In the genomic region with DNA sequence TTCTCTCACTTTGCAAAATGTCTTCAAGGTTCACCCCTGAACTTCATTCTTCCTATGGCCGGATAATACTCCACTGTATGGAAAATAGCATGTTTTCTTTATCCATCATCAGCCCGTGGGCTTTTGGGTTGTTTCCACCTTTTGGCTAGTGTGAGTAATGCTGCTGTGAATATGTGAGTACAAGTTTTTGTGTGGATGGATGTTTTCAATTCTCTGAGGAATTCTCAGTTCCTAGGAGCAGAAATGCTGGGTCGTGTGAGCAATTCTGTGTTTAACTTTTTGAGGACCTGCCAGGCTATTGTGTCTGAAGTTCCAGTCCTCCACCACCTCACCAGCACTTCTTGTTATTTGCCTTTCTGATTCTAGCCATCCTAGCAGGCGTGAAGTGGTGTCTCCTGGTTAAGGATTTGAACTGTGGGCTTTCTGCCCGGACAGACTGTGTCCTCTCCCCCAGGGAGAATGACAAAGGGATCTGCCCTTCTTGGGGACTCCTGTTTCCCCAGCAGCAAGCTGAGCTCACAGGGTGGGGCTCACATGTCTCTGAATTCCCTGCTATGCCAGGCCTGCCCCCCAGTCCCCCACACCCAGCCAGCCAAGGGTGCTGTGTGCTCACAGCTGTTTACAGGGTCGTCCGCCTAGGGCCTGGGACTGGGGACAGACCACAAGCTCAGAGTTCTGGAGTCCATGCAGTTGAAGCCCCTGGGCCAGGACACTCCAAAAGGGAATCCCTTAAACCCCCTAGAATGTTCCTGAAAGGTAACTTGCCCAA, we compare ENCODE assay signal across 16 cellular contexts.
DNase-seq lines count a peak whose midpoint lies in the region; ATAC-seq and TF ChIP-seq lines count a peak whose summit lies in the region.
"Had no signal": no experiment of that assay in that cellular context is flagged by ENCODE, and none has a peak within 500 bp of the region (broad histone marks: within the 10 kb centered on the region; RNA-seq: fewer than 3 reads in every experiment).

No MANE protein-coding gene starts in this region.

- H3K4ac ChIP-seq in neuronal stem cell (ENCODE audit: low read length) (no peak overlapping the region), H9 (ENCODE audit: low read depth, low read length) (no peak overlapping the region)

- no peak overlapping the region for H3K56ac ChIP-seq in H9 (ENCODE audit: insufficient read length, low read depth, low read length)

- H3K27me3 ChIP-seq in neuronal stem cell (ENCODE audit: control insufficient read depth in 3 of 3, insufficient read depth in 3 of 3, low read depth in 1 of 3, low read length in 3 of 3) (no peaks in the 10 kb centered on the region), H9 (ENCODE audit: insufficient read depth, low read length) (no peaks in the 10 kb centered on the region)
- H3K27me3 ChIP-seq: BLaER1, pancreas, SJCRH30 had no signal

- H3K4me3 Mint-ChIP-seq in endothelial cell (ENCODE audit: unreplicated experiment), result peak overlapping the region; percentile 17
- H3K4me3 Mint-ChIP-seq in activated T-cell treated with anti-CD3 and anti-CD28 coated beads, Interleukin-2, amount 50 U/mL, for 72 hours, result no peak overlapping the region
- H3K4me3 Mint-ChIP-seq in H9, result no peak overlapping the region
- H3K4me3 Mint-ChIP-seq: effector memory CD8-positive, alpha-beta T cell had no signal

- H3K9me3 Mint-ChIP-seq in endothelial cell (ENCODE audit: unreplicated experiment) (no peaks in the 10 kb centered on the region), H9 (no peaks in the 10 kb centered on the region)
- H3K9me3 Mint-ChIP-seq in activated T-cell treated with anti-CD3 and anti-CD28 coated beads, Interleukin-2, amount 50 U/mL, for 72 hours, result peaks cover 0 to 2% of the 10 kb centered on the region in 2 donors
- H3K9me3 Mint-ChIP-seq: effector memory CD8-positive, alpha-beta T cell had no signal

- H3K18ac ChIP-seq in neuronal stem cell (ENCODE audit: low read length), result peak overlapping the region; percentile 29
- H3K18ac ChIP-seq in H9 (ENCODE audit: insufficient read length, low read depth, low read length), result no peak overlapping the region

- H2BK20ac ChIP-seq in H9 (ENCODE audit: low read depth, low read length, poor library complexity, severe bottlenecking), result no peak overlapping the region

- H3K4me1 Mint-ChIP-seq in endothelial cell (ENCODE audit: unreplicated experiment), result peaks cover 2% of the 10 kb centered on the region
- no peaks in the 10 kb centered on the region for H3K4me1 Mint-ChIP-seq in activated T-cell treated with anti-CD3 and anti-CD28 coated beads, Interleukin-2, amount 50 U/mL, for 72 hours (ENCODE audit: low read depth)
- H3K4me1 Mint-ChIP-seq in H9, result peaks cover 33 to 54% of the 10 kb centered on the region in 2 experiments

- no peaks in the 10 kb centered on the region for H3K36me3 ChIP-seq in neuronal stem cell (replicated peaks in 1 of 2; ENCODE audit: control insufficient read depth in 2 of 2, insufficient read depth in 2 of 2, low read length in 2 of 2)
- H3K36me3 ChIP-seq: BLaER1, pancreas had no signal

- H2AFZ ChIP-seq in neuronal stem cell (ENCODE audit: low read length) (no peak overlapping the region), H9 (ENCODE audit: low read length) (no peak overlapping the region)

- H4K5ac ChIP-seq in H9 (ENCODE audit: insufficient read length, low read depth, low read length), result no peak overlapping the region

- no peak overlapping the region for H3K27ac ChIP-seq in neuronal stem cell (replicated peaks; ENCODE audit: low read length)
- H3K27ac ChIP-seq in H9 (ENCODE audit: insufficient read length, low read depth, low read length), result no peak overlapping the region
- H3K27ac ChIP-seq: BLaER1, SJCRH30, VCaP had no signal

- H3K23ac ChIP-seq in neuronal stem cell (ENCODE audit: low read depth, low read length, poor library complexity), result no peak overlapping the region
- H3K23ac ChIP-seq in H9 (ENCODE audit: insufficient read length, low read depth, low read length), result no peak overlapping the region

- H4K91ac ChIP-seq in neuronal stem cell (ENCODE audit: low read depth, low read length, poor library complexity) (no peak overlapping the region), H9 (ENCODE audit: insufficient read length, low read depth, low read length) (no peak overlapping the region)

- H3T11ph ChIP-seq in H9 (ENCODE audit: low read length), result no peak overlapping the region

- H3K79me1 ChIP-seq in neuronal stem cell (ENCODE audit: low read depth, low read length), result no peaks in the 10 kb centered on the region
- H3K79me1 ChIP-seq in H9 (ENCODE audit: insufficient read depth, low read depth, low read length, poor library complexity, severe bottlenecking), result no peaks in the 10 kb centered on the region

- H3K79me2 ChIP-seq in H9 (ENCODE audit: insufficient read depth, low read length), result no peaks in the 10 kb centered on the region; the same call in 1 of the 2 replicates

- no peak for TF ChIP-seq CTCF in endothelial cell (IDR thresholded peaks at IDR 0.05; ENCODE audit: unreplicated experiment)
- TF ChIP-seq CTCF in H9 (conservative IDR thresholded peaks at IDR 0.05), result no peak

- no peak for ATAC-seq in activated T-cell treated with anti-CD3 and anti-CD28 coated beads, Interleukin-2, amount 50 U/mL, for 72 hours (replicated peaks in 1 of 2)
- ATAC-seq in HG02981 (IDR thresholded peaks at IDR 0.05; ENCODE audit: unreplicated experiment), result no peak
- ATAC-seq: effector memory CD8-positive, alpha-beta T cell had no signal

- no peak overlapping the region for H3K14ac ChIP-seq in neuronal stem cell (ENCODE audit: low read length)
- H3K14ac ChIP-seq in H9 (ENCODE audit: insufficient read depth, low read length), result no peak overlapping the region

- H2AK5ac ChIP-seq in neuronal stem cell (ENCODE audit: low read depth, low read length), result no peak overlapping the region
- H2AK5ac ChIP-seq in H9 (ENCODE audit: insufficient read length, low read length), result no peak overlapping the region

- H3K27ac Mint-ChIP-seq in endothelial cell (ENCODE audit: unreplicated experiment) (peak overlapping the region; percentile 27), H9 (0 out of 7 replicates have a peak overlapping the region, but pooled peaks of 1 of the 3 experiments have one; percentile 23)
- no peak overlapping the region for H3K27ac Mint-ChIP-seq in activated T-cell treated with anti-CD3 and anti-CD28 coated beads, Interleukin-2, amount 50 U/mL, for 72 hours
- H3K27ac Mint-ChIP-seq: effector memory CD8-positive, alpha-beta T cell had no signal

- H3K4me3 ChIP-seq in neuronal stem cell (ENCODE audit: low read length in 2 of 2), result no peak overlapping the region
- H3K4me3 ChIP-seq: BLaER1, lung, pancreas, SJCRH30 had no signal

- H2BK15ac ChIP-seq in neuronal stem cell (ENCODE audit: low read length) (no peak overlapping the region), H9 (ENCODE audit: low read depth, low read length) (no peak overlapping the region)

- H2BK12ac ChIP-seq in neuronal stem cell (ENCODE audit: low read length) (no peak overlapping the region), H9 (ENCODE audit: insufficient read length, low read depth, low read length) (no peak overlapping the region)

- H3K36me3 Mint-ChIP-seq in endothelial cell (ENCODE audit: low read depth, unreplicated experiment), result peaks cover 3% of the 10 kb centered on the region
- no peaks in the 10 kb centered on the region for H3K36me3 Mint-ChIP-seq in activated T-cell treated with anti-CD3 and anti-CD28 coated beads, Interleukin-2, amount 50 U/mL, for 72 hours (ENCODE audit: insufficient read depth in 2 of 2)
- H3K36me3 Mint-ChIP-seq in H9 (ENCODE audit: insufficient read depth in 1 of 3, low read depth in 3 of 3), result 0 out of 7 replicates have a peak, but pooled peaks cover 0 to 4% (median 0%) of the 10 kb centered on the region in 3 experiments

- H3K27me3 Mint-ChIP-seq in endothelial cell (ENCODE audit: unreplicated experiment), result peaks cover 7% of the 10 kb centered on the region
- H3K27me3 Mint-ChIP-seq in activated T-cell treated with anti-CD3 and anti-CD28 coated beads, Interleukin-2, amount 50 U/mL, for 72 hours (ENCODE audit: low read depth), result no peaks in the 10 kb centered on the region
- no peaks in the 10 kb centered on the region for H3K27me3 Mint-ChIP-seq in H9 (ENCODE audit: low read depth)

- H4K8ac ChIP-seq in neuronal stem cell (ENCODE audit: low read depth, low read length) (no peak overlapping the region), H9 (replicated peaks; ENCODE audit: insufficient read length, low read depth, low read length) (no peak overlapping the region)

- H3K4me1 ChIP-seq in neuronal stem cell (ENCODE audit: control insufficient read depth in 2 of 2, insufficient read depth in 1 of 2, low read depth in 1 of 2, low read length in 2 of 2), result peaks cover 37 to 49% of the 10 kb centered on the region in 2 donors
- H3K4me1 ChIP-seq in H9 (ENCODE audit: insufficient read depth, low read length), result no peaks in the 10 kb centered on the region

- no peaks in the 10 kb centered on the region for H3K9me3 ChIP-seq in neuronal stem cell (replicated peaks in 1 of 2; ENCODE audit: control insufficient read depth in 2 of 2, insufficient read depth in 1 of 2, low read depth in 1 of 2, low read length in 2 of 2)
- H3K9me3 ChIP-seq in H9 (ENCODE audit: control insufficient read depth, low read depth, low read length), result no peaks in the 10 kb centered on the region
- H3K9me3 ChIP-seq: pancreas, SJCRH30 had no signal

- H4K20me1 ChIP-seq in H9 (ENCODE audit: control insufficient read depth, insufficient read depth, insufficient read length), result no peaks in the 10 kb centered on the region
- H4K20me1 ChIP-seq: BLaER1 had no signal

- no peak overlapping the region for H3K9ac ChIP-seq in neuronal stem cell (ENCODE audit: low read depth, low read length, poor library complexity)
- no peak overlapping the region for H3K9ac ChIP-seq in H9 (ENCODE audit: extremely low read depth, insufficient read length, low read length)
- H3K9ac ChIP-seq: BLaER1 had no signal

- H3K4me2 ChIP-seq in neuronal stem cell (ENCODE audit: insufficient read depth, low read length, poor library complexity, severe bottlenecking) (no peak overlapping the region), H9 (ENCODE audit: insufficient read depth, insufficient read length, low read length) (no peak overlapping the region)
- H3K4me2 ChIP-seq: BLaER1 had no signal

- H3K23me2 ChIP-seq in H9 (ENCODE audit: insufficient read length, low read depth, low read length, poor library complexity, severe bottlenecking), result no peaks in the 10 kb centered on the region

- H2BK5ac ChIP-seq in neuronal stem cell (ENCODE audit: low read length) (no peak overlapping the region), H9 (ENCODE audit: insufficient read length, low read length) (no peak overlapping the region)

- WGBS in neuronal stem cell (ENCODE audit: extremely low coverage in 2 of 2, insufficient read length in 2 of 2, insufficient replicate concordance in 1 of 2), 2 donors, result no CpG with 5 or more reads among the region's 7 CpGs
- WGBS in H9 (ENCODE audit: extremely low coverage, insufficient read length, low lambda C conversion rate), result no CpG with 5 or more reads among the region's 7 CpGs

- H2BK120ac ChIP-seq in neuronal stem cell (ENCODE audit: low read depth, low read length), result no peak overlapping the region
- no peak overlapping the region for H2BK120ac ChIP-seq in H9 (ENCODE audit: low read depth, low read length, poor library complexity, severe bottlenecking)

- peak; percentile 43 for DNase-seq in AG20443 (ENCODE audit: low spot score)
- DNase-seq in RPMI7951 (ENCODE audit: low read depth), result peak; percentile 24
- DNase-seq in endothelial cell (ENCODE audit: low spot score), result no peak
- DNase-seq in neuronal stem cell (ENCODE audit: low spot score), result no peak
- no peak for DNase-seq in activated T-cell treated with anti-CD3 and anti-CD28 coated beads, Interleukin-2, amount 50 U/mL, for 72 hours
- no peak for DNase-seq in H9
- no peak for DNase-seq in activated CD4-positive, alpha-beta T cell treated with anti-CD3 and anti-CD28 coated beads for 4 hours
- DNase-seq: effector memory CD8-positive, alpha-beta T cell; NCI-H1694; NCI-H69; SJCRH30 had no signal

Comparison
In these comparisons a context has a peak if more than half of its experiments do, and no peak if none do; other contexts are left out.
1. DNase-seq: peak in AG20443 (single experiment) and RPMI7951 (single experiment); none in endothelial cell (single experiment), neuronal stem cell (single experiment), activated T-cell treated with anti-CD3 and anti-CD28 coated beads, Interleukin-2, amount 50 U/mL, for 72 hours (0 of 2), H9 (single experiment) and activated CD4-positive, alpha-beta T cell treated with anti-CD3 and anti-CD28 coated beads for 4 hours (0 of 2).